In the genomic region with DNA sequence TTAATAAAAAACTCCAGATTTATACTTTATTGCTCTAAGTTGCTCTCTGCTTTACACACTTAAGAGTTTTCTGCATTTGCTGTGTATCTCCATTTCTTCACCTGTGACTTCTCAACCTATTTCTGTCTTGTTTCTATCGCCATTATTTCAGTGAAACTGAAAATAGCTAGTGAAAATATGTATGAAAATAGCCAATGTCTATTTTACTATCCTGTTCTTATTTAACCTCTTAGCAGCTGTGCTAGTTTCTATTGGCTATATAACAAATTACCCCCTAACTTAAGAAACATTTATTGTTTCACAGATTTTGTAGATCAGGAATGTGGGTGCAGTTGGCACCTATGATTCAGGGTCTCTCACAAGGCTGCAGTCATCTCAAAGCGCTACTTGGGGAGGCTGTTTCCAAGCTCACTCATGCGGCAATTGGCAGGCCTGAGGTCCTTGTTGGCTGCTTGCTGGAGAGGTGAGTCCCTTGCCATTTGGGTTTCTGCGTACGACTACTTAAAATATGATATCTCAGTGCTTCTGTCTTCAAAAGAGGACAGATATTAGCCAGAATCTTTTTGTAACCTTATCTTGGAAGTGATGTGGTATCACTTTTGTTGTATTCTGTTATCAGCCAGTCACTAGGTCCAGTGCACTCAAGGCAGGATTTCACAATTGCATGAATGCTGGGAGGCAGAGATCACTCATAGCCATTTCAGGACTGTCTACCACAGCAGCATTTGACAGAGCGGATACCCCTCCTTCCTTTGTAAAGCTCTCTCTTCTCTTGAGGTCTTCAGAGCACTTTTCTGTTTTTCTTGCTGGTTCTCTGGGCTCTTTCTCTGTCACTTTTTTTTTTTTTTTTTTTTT, we compare ENCODE assay signal across 11 cellular contexts. TPM values are rescaled to one million over a fixed set of nuclear protein-coding genes. Genes with fewer than 3 reads are reported as not detected.
DNase-seq lines count a peak whose midpoint lies in the region; ATAC-seq and TF ChIP-seq lines count a peak whose summit lies in the region.
"Had no signal": no experiment of that assay in that cellular context is flagged by ENCODE, and none has a peak within 500 bp of the region (broad histone marks: within the 10 kb centered on the region; RNA-seq: fewer than 3 reads in every experiment).

No MANE protein-coding gene starts in this region.

- in situ Hi-C loops in G401 (cut with HindIII; ENCODE audit: low sequenced_read_pairs) (no loop called here), IMR-90 (cut with MboI; ENCODE audit: low sequenced_read_pairs) (no loop called here)

- H4K20me1 ChIP-seq in IMR-90 (ENCODE audit: insufficient read depth, low read length): peaks cover 53% of the 10 kb centered on the region

- 0 out of 2 replicates have a peak overlapping the region, but pooled peaks have one; percentile 27 for H3K23ac ChIP-seq in IMR-90 (ENCODE audit: low read depth, low read length)

- peaks cover 29 to 70% of the 10 kb centered on the region in 2 experiments for H3K79me1 ChIP-seq in IMR-90 (ENCODE audit: low read depth in 1 of 2, low read length in 2 of 2)

- no peak overlapping the region for H2BK20ac ChIP-seq in IMR-90 (ENCODE audit: low read depth, low read length)

- H3K9me3 ChIP-seq in IMR-90 (ENCODE audit: control insufficient read depth, insufficient read depth, low read length): no peaks in the 10 kb centered on the region
- no peaks in the 10 kb centered on the region for H3K9me3 ChIP-seq in A673 (ENCODE audit: low read depth, low read length, poor library complexity, severe bottlenecking)
- H3K9me3 ChIP-seq in body of pancreas: no peaks in the 10 kb centered on the region

- no peak overlapping the region for H3K27ac ChIP-seq in IMR-90 (ENCODE audit: insufficient read depth, low read length)
- H3K27ac ChIP-seq in A673 (ENCODE audit: low read depth, low read length, poor library complexity, severe bottlenecking): no peak overlapping the region
- H3K27ac ChIP-seq in body of pancreas: no peak overlapping the region

- no peak overlapping the region for H2BK15ac ChIP-seq in IMR-90 (ENCODE audit: low read depth, low read length)

- intact Hi-C loops in IMR-90 (cut with micrococcal nuclease) (loop anchor here (10.0 kb wide), 1 partner anchor 587 kb away; no protein-coding TSS in a partner anchor), left cardiac atrium (cut with DNase I) (loop anchor here in 1 of 2 donors (5.0 kb wide), 1 partner anchor 84 kb away; no protein-coding TSS in a partner anchor), A673 (cut with micrococcal nuclease; ENCODE audit: unreplicated experiment) (no loop called here), body of pancreas (cut with DNase I) (no loop called here)

- H3K14ac ChIP-seq in IMR-90 (replicated peaks; ENCODE audit: low read depth, low read length): no peak overlapping the region

- H3K27me3 ChIP-seq in IMR-90 (ENCODE audit: control insufficient read depth, insufficient read depth, low read length) (no peaks in the 10 kb centered on the region), A673 (replicated peaks; ENCODE audit: insufficient read depth, low read depth, low read length, poor library complexity) (no peaks in the 10 kb centered on the region), body of pancreas (no peaks in the 10 kb centered on the region)

- no peak for TF ChIP-seq RAD21 in IMR-90 (IDR thresholded peaks at IDR 0.05; ENCODE audit: low read length)

- dilution Hi-C loops in IMR-90 (cut with HindIII; ENCODE audit: low sequenced_read_pairs, unreplicated experiment): no loop called here

- no peak overlapping the region for H2BK120ac ChIP-seq in IMR-90 (ENCODE audit: low read depth, low read length)

- peaks cover 12% of the 10 kb centered on the region for H3K9me1 ChIP-seq in IMR-90 (ENCODE audit: insufficient read depth, low read length)

- H3K18ac ChIP-seq in IMR-90 (ENCODE audit: low read depth, low read length): no peak overlapping the region

- H4K5ac ChIP-seq in IMR-90 (ENCODE audit: low read depth, low read length): no peak overlapping the region

- H4K91ac ChIP-seq in IMR-90 (ENCODE audit: insufficient read depth, low read depth, low read length): no peak overlapping the region

- POLR2A ChIA-PET in IMR-90 (lab: Charles Lee; ENCODE audit: unreplicated experiment) (no interaction called here), A673 (lab: Charles Lee; ENCODE audit: low non-redundant PET) (no interaction called here)

- H3K4me3 ChIP-seq in IMR-90 (ENCODE audit: insufficient read depth, low read depth, low read length) (no peak overlapping the region), A673 (ENCODE audit: low read depth, low read length, poor library complexity, severe bottlenecking) (no peak overlapping the region), body of pancreas (no peak overlapping the region)

- TF ChIP-seq CTCF in IMR-90 (conservative IDR thresholded peaks at IDR 0.05; ENCODE audit: low read depth, low read length): no peak
- no peak for TF ChIP-seq CTCF in A673 (conservative IDR thresholded peaks at IDR 0.05; ENCODE audit: low read depth, low read length)
- no peak for TF ChIP-seq CTCF in body of pancreas (IDR thresholded peaks at IDR 0.05)

- CTCF ChIA-PET in IMR-90 (lab: Yijun Ruan, JAX) (no interaction called here), A673 (lab: Charles Lee) (no interaction called here)

- no peak overlapping the region for H2AK5ac ChIP-seq in IMR-90 (ENCODE audit: low read depth, low read length)

- no peak overlapping the region for H3K4me2 ChIP-seq in IMR-90 (ENCODE audit: low read depth, low read length)

- ATAC-seq in GM21367 (IDR thresholded peaks at IDR 0.05; ENCODE audit: unreplicated experiment) (peak; percentile 79), IMR-90 (ENCODE audit: low read depth) (no peak; the same call in 1 of the 2 replicates), left cardiac atrium (peak; percentile 67 to 71), body of pancreas (no peak)

- no peak for TF ChIP-seq POLR2A in IMR-90 (IDR thresholded peaks at IDR 0.05; ENCODE audit: low read depth, low read length)
- TF ChIP-seq POLR2A in body of pancreas (IDR thresholded peaks at IDR 0.05): no peak

- H4K8ac ChIP-seq in IMR-90 (ENCODE audit: low read depth in 2 of 2, low read length in 2 of 2): no peak overlapping the region

- no peak overlapping the region for H2AFZ ChIP-seq in IMR-90 (replicated peaks; ENCODE audit: low read length, poor library complexity)

- 80% methylated on average over 1 of the region's 6 CpGs; no CpG with 5 or more reads in 1 of the 2 experiments for WGBS in IMR-90 (ENCODE audit: extremely low coverage in 2 of 2, insufficient read length in 1 of 2), 2 experiments
- WGBS in body of pancreas, 2 donors: 82 to 89% methylated on average over 6 of the region's 6 CpGs

- peaks cover 3% of the 10 kb centered on the region; the same call in 1 of the 2 replicates for H3K4me1 ChIP-seq in IMR-90 (ENCODE audit: control insufficient read depth, insufficient read depth, low read length)
- peaks cover 11% of the 10 kb centered on the region for H3K4me1 ChIP-seq in A673 (ENCODE audit: insufficient read depth, low read length, poor library complexity, severe bottlenecking)
- H3K4me1 ChIP-seq in body of pancreas: peaks cover 10% of the 10 kb centered on the region

- H3K36me3 ChIP-seq in IMR-90 (ENCODE audit: control insufficient read depth, insufficient read depth, low read length) (peaks cover 4% of the 10 kb centered on the region), A673 (ENCODE audit: insufficient read depth, low read length, poor library complexity, severe bottlenecking) (no peaks in the 10 kb centered on the region), body of pancreas (replicated peaks in 1 of 2; ENCODE audit: insufficient read depth in 1 of 2, low read depth in 2 of 2) (no peaks in the 10 kb centered on the region)

- H3K56ac ChIP-seq in IMR-90 (ENCODE audit: extremely low read depth, insufficient read depth, low read length): no peak overlapping the region

- H2BK5ac ChIP-seq in IMR-90 (ENCODE audit: low read depth, low read length, poor library complexity, severe bottlenecking): no peak overlapping the region

- BruUV-seq in IMR-90 (replicated peaks; lab: Mats Ljungman, UMichigan) (no TSS peak), A673 (replicated peaks; lab: Mats Ljungman, UMichigan) (no TSS peak)

- DNase-seq in G401 (ENCODE audit: low spot score) (peak; percentile 78), IMR-90 (peak; percentile 21), left cardiac atrium (no peak), DMS 273 (lab: John Stamatoyannopoulos, UW; ENCODE audit: unreplicated experiment) (no peak), A673 (ENCODE audit: low spot score) (no peak), body of pancreas (no peak)
- DNase-seq in central memory CD4-positive, alpha-beta T cell: no peak
- DNase-seq: activated CD4-positive, alpha-beta T cell treated with anti-CD3 and anti-CD28 coated beads, Interleukin-2, amount 50 U/mL, for 1 hour; mesenchymal stem cell; NCI-H1092 treated with DMSO at 0.1 percent for 48 hours had no signal

- H3K9ac ChIP-seq in IMR-90 (ENCODE audit: low read depth, low read length): no peak overlapping the region

- no peak overlapping the region for H2AK9ac ChIP-seq in IMR-90 (replicated peaks; ENCODE audit: low read depth, low read length, poor library complexity)

- H3K4ac ChIP-seq in IMR-90 (ENCODE audit: low read depth, low read length): no peak overlapping the region

TF ChIP-seq in IMR-90, 13 proteins besides CTCF, POLR2A, EP300 and RAD21:
- TF ChIP-seq CEBPB (IDR thresholded peaks at IDR 0.05; ENCODE audit: low read depth, low read length) (peak; percentile 59), SMC3 (IDR thresholded peaks at IDR 0.05; ENCODE audit: low read depth, low read length) (no peak)

RNA-seq across cellular contexts. Expression of a gene that starts 7.2 kb away (rescaled TPM):
- total RNA-seq in G401 (2014; rRNA removed; shearing (Covaris generic)): 29.0 and 54.7 TPM in 2 replicates
- total RNA-seq in IMR-90 (2012; rRNA removed) (25.6 and 27.8 TPM in 2 replicates), left cardiac atrium (10 to 100 TPM; 53.2 to 53.4 TPM), A673 (2021) (56.5 and 60.7 TPM in 2 replicates), body of pancreas (10 to 100 TPM; 20.8 to 29.0 TPM)
- 11.2 and 11.6 TPM in 2 replicates for polyA plus RNA-seq in IMR-90 (2012; rRNA removed)
- 3.9 and 5.0 TPM in 2 replicates for polyA plus RNA-seq in IMR-90 (2012; cell fraction: cytosol; rRNA removed)
- 4.5 and 8.7 TPM in 2 replicates for polyA plus RNA-seq in IMR-90 (2012; cell fraction: nucleus; rRNA removed; ENCODE audit: low replicate concordance)

RNA-seq across cellular contexts. Expression of a gene that starts 48.8 kb away (rescaled TPM):
- total RNA-seq in G401 (2014; rRNA removed; shearing (Covaris generic)): 9.2 and 19.2 TPM in 2 replicates
- total RNA-seq in IMR-90 (2012; rRNA removed) (9.7 and 11.3 TPM in 2 replicates), left cardiac atrium (1 to 10 TPM; 6.4 to 6.8 TPM), A673 (2021) (23.0 and 24.7 TPM in 2 replicates), body of pancreas (10 to 100 TPM; 10.5 to 13.5 TPM)
- 9.3 and 10.7 TPM in 2 replicates for polyA plus RNA-seq in IMR-90 (2012; rRNA removed)
- 3.9 and 5.7 TPM in 2 replicates for polyA plus RNA-seq in IMR-90 (2012; cell fraction: cytosol; rRNA removed)
- 42.8 and 44.2 TPM in 2 replicates for polyA plus RNA-seq in IMR-90 (2012; cell fraction: nucleus; rRNA removed; ENCODE audit: low replicate concordance)

Comparison
In these comparisons a context has a peak if more than half of its experiments do, and no peak if none do; other contexts are left out.
1. DNase-seq: peak in G401 (single experiment) and IMR-90 (single experiment); none in left cardiac atrium (single experiment), central memory CD4-positive, alpha-beta T cell (single experiment), DMS 273 (single experiment), A673 (single experiment) and body of pancreas (0 of 4).
2. ATAC-seq: peak in GM21367 (single experiment) and left cardiac atrium (2 of 2); none in IMR-90 (single experiment) and body of pancreas (single experiment).